Comparison of ENCODE assay signal across 12 cellular contexts in genomic region chr10:77888356-77888703, GRCh38. TPM values are rescaled to one million over a fixed set of nuclear protein-coding genes. Genes with fewer than 3 reads are reported as not detected.
DNase-seq lines count a peak whose midpoint lies in the region; ATAC-seq, FAIRE-seq and TF ChIP-seq lines count a peak whose summit lies in the region.
"Had no signal": no experiment of that assay in that cellular context is flagged by ENCODE, and none has a peak within 500 bp of the region (broad histone marks: within the 10 kb centered on the region; RNA-seq: fewer than 3 reads in every experiment).

No MANE protein-coding gene starts in this region.

- peak overlapping the region; percentile 35 for H3K4me3 ChIP-seq in left ventricle myocardium inferior
- peak overlapping the region in 1 of 2 donors; percentile 34 for H3K4me3 ChIP-seq in neuronal stem cell (ENCODE audit: low read length in 2 of 2)
- H3K4me3 ChIP-seq in urinary bladder (ENCODE audit: low read depth, low read length), result no peak overlapping the region
- H3K4me3 ChIP-seq in small intestine (ENCODE audit: low read depth in 1 of 2, low read length in 2 of 2), result no peak overlapping the region
- H3K4me3 ChIP-seq: SJSA1 had no signal

- H3K27me3 ChIP-seq in left ventricle myocardium inferior (ENCODE audit: low read depth), result no peaks in the 10 kb centered on the region
- H3K27me3 ChIP-seq in neuronal stem cell (ENCODE audit: control insufficient read depth in 3 of 3, insufficient read depth in 3 of 3, low read depth in 1 of 3, low read length in 3 of 3), result no peaks in the 10 kb centered on the region
- H3K27me3 ChIP-seq in small intestine (ENCODE audit: control insufficient read depth in 2 of 2, insufficient read depth in 2 of 2, low read length in 2 of 2), result no peaks in the 10 kb centered on the region
- H3K27me3 ChIP-seq: SJSA1 had no signal

- H3K79me1 ChIP-seq in neuronal stem cell (ENCODE audit: low read depth, low read length), result peaks cover 3% of the 10 kb centered on the region

- H2BK5ac ChIP-seq in neuronal stem cell (ENCODE audit: low read length), result no peak overlapping the region

- no peak for TF ChIP-seq CTCF in left ventricle myocardium inferior (IDR thresholded peaks at IDR 0.05; ENCODE audit: borderline replicate concordance)

- no CpG with 5 or more reads among the region's 7 CpGs for WGBS in neuronal stem cell (ENCODE audit: extremely low coverage in 2 of 2, insufficient read length in 2 of 2, insufficient replicate concordance in 1 of 2), 2 donors
- WGBS in urinary bladder, result 49% methylated on average over 7 of the region's 7 CpGs
- WGBS in small intestine, 3 donors, result 60 to 67% (median 62%) methylated on average over 7 of the region's 7 CpGs

- FAIRE-seq in small intestine (lab: Jason Lieb, UNC), result no peak

- intact Hi-C loops in left ventricle myocardium inferior (cut with micrococcal nuclease), result no loop called here
- intact Hi-C loops in Right ventricle myocardium inferior (cut with DNase I), result no loop called here
- intact Hi-C loops in left colon (cut with DNase I, micrococcal nuclease), result no loop called here

- H4K8ac ChIP-seq in neuronal stem cell (ENCODE audit: low read depth, low read length), result no peak overlapping the region

- H3K18ac ChIP-seq in neuronal stem cell (ENCODE audit: low read length), result peak overlapping the region; percentile 36

- H3K27ac ChIP-seq in left ventricle myocardium inferior (replicated peaks), result peak overlapping the region; percentile 48
- no peak overlapping the region for H3K27ac ChIP-seq in neuronal stem cell (replicated peaks; ENCODE audit: low read length)
- H3K27ac ChIP-seq in urinary bladder (ENCODE audit: low read depth), result peak overlapping the region; percentile 50
- no peak overlapping the region for H3K27ac ChIP-seq in small intestine (ENCODE audit: low read depth in 1 of 2, low read length in 1 of 2)
- H3K27ac ChIP-seq: SJSA1 had no signal

- peak overlapping the region; percentile 60 for H2AFZ ChIP-seq in neuronal stem cell (ENCODE audit: low read length)

- H3K4ac ChIP-seq in neuronal stem cell (ENCODE audit: low read length), result no peak overlapping the region

- H3K36me3 ChIP-seq in left ventricle myocardium inferior, result no peaks in the 10 kb centered on the region
- no peaks in the 10 kb centered on the region for H3K36me3 ChIP-seq in neuronal stem cell (replicated peaks in 1 of 2; ENCODE audit: control insufficient read depth in 2 of 2, insufficient read depth in 2 of 2, low read length in 2 of 2)
- no peaks in the 10 kb centered on the region for H3K36me3 ChIP-seq in urinary bladder (ENCODE audit: insufficient read depth)
- H3K36me3 ChIP-seq in small intestine (ENCODE audit: control insufficient read depth in 2 of 2, insufficient read depth in 2 of 2, low read length in 2 of 2), result no peaks in the 10 kb centered on the region
- H3K36me3 ChIP-seq: SJSA1 had no signal

- no peaks in the 10 kb centered on the region for H3K9me3 ChIP-seq in left ventricle myocardium inferior (replicated peaks)
- no peaks in the 10 kb centered on the region for H3K9me3 ChIP-seq in neuronal stem cell (replicated peaks in 1 of 2; ENCODE audit: control insufficient read depth in 2 of 2, insufficient read depth in 1 of 2, low read depth in 1 of 2, low read length in 2 of 2)
- no peaks in the 10 kb centered on the region for H3K9me3 ChIP-seq in small intestine (ENCODE audit: control insufficient read depth, low read depth)
- H3K9me3 ChIP-seq: SJSA1 had no signal

- H2BK120ac ChIP-seq in neuronal stem cell (ENCODE audit: low read depth, low read length), result no peak overlapping the region

- no peak for DNase-seq in left ventricle myocardium inferior
- no peak for DNase-seq in Right ventricle myocardium inferior (ENCODE audit: missing footprints)
- peak; percentile 64 for DNase-seq in fibroblast of gingiva (ENCODE audit: low read depth)
- DNase-seq in neuronal stem cell (ENCODE audit: low spot score), result no peak
- no peak for DNase-seq in small intestine
- no peak for DNase-seq in left colon
- DNase-seq in HuH-7 (ENCODE audit: low spot score), result no peak
- DNase-seq: amniotic stem cell, NCI-H2171 treated with DMSO at 0.1 percent for 48 hours had no signal

- no peak overlapping the region for H3K23ac ChIP-seq in neuronal stem cell (ENCODE audit: low read depth, low read length, poor library complexity)

- H2BK12ac ChIP-seq in neuronal stem cell (ENCODE audit: low read length), result no peak overlapping the region

- H4K91ac ChIP-seq in neuronal stem cell (ENCODE audit: low read depth, low read length, poor library complexity), result no peak overlapping the region

- no peak overlapping the region for H2AK5ac ChIP-seq in neuronal stem cell (ENCODE audit: low read depth, low read length)

- H2BK15ac ChIP-seq in neuronal stem cell (ENCODE audit: low read length), result no peak overlapping the region

- H3K4me1 ChIP-seq in left ventricle myocardium inferior (peaks cover 46% of the 10 kb centered on the region), neuronal stem cell (ENCODE audit: control insufficient read depth in 2 of 2, insufficient read depth in 1 of 2, low read depth in 1 of 2, low read length in 2 of 2) (peaks cover 42 to 56% of the 10 kb centered on the region in 2 donors), urinary bladder (ENCODE audit: insufficient read depth) (peaks cover 3% of the 10 kb centered on the region), small intestine (ENCODE audit: control insufficient read depth in 2 of 2, insufficient read depth in 1 of 2, low read depth in 1 of 2, low read length in 1 of 2) (peaks cover 5 to 7% of the 10 kb centered on the region in 2 donors)
- H3K4me1 ChIP-seq: SJSA1 had no signal

- H3K4me2 ChIP-seq in neuronal stem cell (ENCODE audit: insufficient read depth, low read length, poor library complexity, severe bottlenecking), result no peak overlapping the region

- ATAC-seq in Right ventricle myocardium inferior (no peak), left colon (no peak)
- ATAC-seq: natural killer cell treated with Interleukin-12 subunit alpha and Interleukin-12 subunit beta and Interleukin-15 and Interleukin-18, amount 100 ng/mL, for 72 hours had no signal

- no peak overlapping the region for H3K14ac ChIP-seq in neuronal stem cell (ENCODE audit: low read length)

- H3K9ac ChIP-seq in neuronal stem cell (ENCODE audit: low read depth, low read length, poor library complexity), result no peak overlapping the region

RNA-seq across cellular contexts. Expression of gene DLG5, which starts 38.2 kb away (rescaled TPM):
- total RNA-seq in left ventricle myocardium inferior, result 8.9 TPM
- 8.9 TPM for total RNA-seq in Right ventricle myocardium inferior
- polyA plus RNA-seq in neuronal stem cell (2013, experiment 1 of 2), result 35.6 TPM
- polyA plus RNA-seq in neuronal stem cell (2013, experiment 2 of 2), result 35.2 TPM
- total RNA-seq in urinary bladder, result 30.3 TPM
- 36.9 TPM for polyA plus RNA-seq in urinary bladder
- 10 to 100 TPM in 1 of 3 donors, 1 to 10 TPM in 2; 7.8 to 13.9 (median 8.9) TPM for polyA plus RNA-seq in small intestine
- 10 to 100 TPM; 26.0 to 36.7 TPM for total RNA-seq in left colon

Comparison
In these comparisons a context has a peak if more than half of its experiments do, and no peak if none do; other contexts are left out.
1. H3K27ac ChIP-seq: peak in left ventricle myocardium inferior (single experiment) and urinary bladder (single experiment); none in neuronal stem cell (single experiment) and small intestine (0 of 2).